Comparison of ENCODE assay signal across 13 cellular contexts in genomic region chr9:110809038-110809595, GRCh38.
DNase-seq lines count a peak whose midpoint lies in the region; ATAC-seq and TF ChIP-seq lines count a peak whose summit lies in the region.
"Had no signal": no experiment of that assay in that cellular context is flagged by ENCODE, and none has a peak within 500 bp of the region (broad histone marks: within the 10 kb centered on the region; RNA-seq: fewer than 3 reads in every experiment).

No MANE protein-coding gene starts in this region.

- intact Hi-C loops in activated CD4-positive, alpha-beta memory T cell treated with anti-CD3 and anti-CD28 coated beads for 36 hours (cut with micrococcal nuclease) = no loop called here

- POLR2A ChIA-PET in activated CD4-positive, alpha-beta memory T cell treated with anti-CD3 and anti-CD28 coated beads for 36 hours (lab: Charles Lee) = no interaction called here

- no peaks in the 10 kb centered on the region for H3K36me3 Mint-ChIP-seq in activated CD4-positive, alpha-beta memory T cell treated with anti-CD3 and anti-CD28 coated beads for 36 hours

- H3K36me3 ChIP-seq in WERI-Rb-1 = no peaks in the 10 kb centered on the region

- no peaks in the 10 kb centered on the region for H3K9me3 ChIP-seq in WERI-Rb-1 (ENCODE audit: severe bottlenecking)

- no peaks in the 10 kb centered on the region for H3K9me3 Mint-ChIP-seq in activated CD4-positive, alpha-beta memory T cell treated with anti-CD3 and anti-CD28 coated beads for 36 hours
- H3K9me3 Mint-ChIP-seq: activated T-helper 1 cell treated with anti-CD3 and anti-CD28 coated beads, Interleukin-12 subunit alpha, Interleukin-12 subunit beta, Interleukin-2, Interleukin-4 antibody, amounts not matched to agents 30 ng/mL and 10 ng/mL and 1 ng/mL, durations not matched to agents 14 hours and 24 hours and 36 hours had no signal

- no peak overlapping the region for H3K27ac Mint-ChIP-seq in activated CD4-positive, alpha-beta memory T cell treated with anti-CD3 and anti-CD28 coated beads for 36 hours
- H3K27ac Mint-ChIP-seq: activated T-helper 1 cell treated with anti-CD3 and anti-CD28 coated beads, Interleukin-12 subunit alpha, Interleukin-12 subunit beta, Interleukin-2, Interleukin-4 antibody, amounts not matched to agents 30 ng/mL and 10 ng/mL and 1 ng/mL, durations not matched to agents 14 hours and 24 hours and 36 hours had no signal

- no peak overlapping the region for H3K27ac ChIP-seq in WERI-Rb-1

- peaks cover 2% of the 10 kb centered on the region for H3K27me3 Mint-ChIP-seq in activated CD4-positive, alpha-beta memory T cell treated with anti-CD3 and anti-CD28 coated beads for 36 hours

- no peak for DNase-seq in WERI-Rb-1
- no peak for DNase-seq in GM03348 (ENCODE audit: low spot score)
- no peak for DNase-seq in activated CD4-positive, alpha-beta memory T cell treated with anti-CD3 and anti-CD28 coated beads for 36 hours
- no peak for DNase-seq in stimulated activated CD8-positive, alpha-beta memory T cell treated with anti-CD3 and anti-CD28 coated beads, Interleukin-4, amount 100 ng/mL, for 48 hours
- DNase-seq: hippocampal formation, NCI-H1436 had no signal

- H3K4me1 Mint-ChIP-seq in activated CD4-positive, alpha-beta memory T cell treated with anti-CD3 and anti-CD28 coated beads for 36 hours (ENCODE audit: low read depth) = no peaks in the 10 kb centered on the region

- ATAC-seq in GM18519 (IDR thresholded peaks at IDR 0.05; ENCODE audit: low FRiP score, unreplicated experiment) = peak; percentile 38
- ATAC-seq in GM21423 (IDR thresholded peaks at IDR 0.05; ENCODE audit: unreplicated experiment) = peak; percentile 38
- peak; percentile 62 for ATAC-seq in HG02973 (IDR thresholded peaks at IDR 0.05; ENCODE audit: unreplicated experiment)
- peak; percentile 31 for ATAC-seq in HG03558 (IDR thresholded peaks at IDR 0.05; ENCODE audit: extremely low read depth, unreplicated experiment)
- ATAC-seq: SK-N-SH treated with all-trans-retinoic acid at 6 μM for 48 hours had no signal

- CTCF ChIA-PET in activated CD4-positive, alpha-beta memory T cell treated with anti-CD3 and anti-CD28 coated beads for 36 hours (lab: Charles Lee) = no interaction called here

- peaks cover 54% of the 10 kb centered on the region for H3K27me3 ChIP-seq in WERI-Rb-1 (ENCODE audit: insufficient read depth, low read depth, severe bottlenecking)

- TF ChIP-seq CTCF in WERI-Rb-1 (IDR thresholded peaks at IDR 0.05; ENCODE audit: low read depth, low read length) = no peak

- no peak overlapping the region for H3K4me3 ChIP-seq in WERI-Rb-1 (ENCODE audit: low read depth, low read length)
- H3K4me3 ChIP-seq: lung had no signal

- H3K4me3 Mint-ChIP-seq in activated CD4-positive, alpha-beta memory T cell treated with anti-CD3 and anti-CD28 coated beads for 36 hours = no peak overlapping the region
- H3K4me3 Mint-ChIP-seq: activated T-helper 1 cell treated with anti-CD3 and anti-CD28 coated beads, Interleukin-12 subunit alpha, Interleukin-12 subunit beta, Interleukin-2, Interleukin-4 antibody, amounts not matched to agents 30 ng/mL and 10 ng/mL and 1 ng/mL, durations not matched to agents 14 hours and 24 hours and 36 hours had no signal
